17 cellular contexts compared by ENCODE assay signal in the genomic region with DNA sequence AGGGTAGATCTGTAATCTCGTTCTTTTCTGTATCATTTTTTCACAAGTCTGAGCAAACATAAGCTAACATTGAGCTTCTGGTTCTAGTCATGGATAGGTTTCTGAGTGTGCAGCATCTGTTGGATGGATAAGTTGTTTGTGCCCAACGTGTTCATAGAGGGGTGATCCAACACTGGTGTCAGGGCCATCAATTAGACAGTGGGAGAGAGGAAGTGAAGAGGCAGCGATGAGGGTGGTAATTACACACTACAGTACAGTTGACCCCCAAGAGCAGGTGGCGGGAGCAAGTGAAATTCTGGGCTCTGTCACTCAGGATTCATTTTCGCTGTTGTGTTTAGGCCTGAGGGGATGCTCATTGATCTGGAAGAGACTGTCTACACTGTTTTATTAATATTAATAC.
"Had no signal": no experiment of that assay in that cellular context is flagged by ENCODE, and none has a peak within 500 bp of the region (broad histone marks: within the 10 kb centered on the region; RNA-seq: fewer than 3 reads in every experiment).

No MANE protein-coding gene starts in this region.

- H3K4me1 ChIP-seq: ascending aorta, lower lobe of right lung, psoas muscle, right lobe of liver, transverse colon, vagina had no signal

- ATAC-seq: activated T-helper 17 cell treated with anti-CD3 and anti-CD28 coated beads, Interleukin-2, amount 50 U/mL, for 72 hours; heart right ventricle; left cardiac atrium; lower lobe of right lung; psoas muscle; right lobe of liver; stimulated activated naive CD8-positive, alpha-beta T cell treated with anti-CD3 and anti-CD28 coated beads, Interleukin-15, Interleukin-2, amounts not matched to agents 100 U/mL and 50 U/mL, for 24 hours had no signal

- H3K4me1 Mint-ChIP-seq: activated T-helper 17 cell treated with anti-CD3 and anti-CD28 coated beads, Interleukin-2, amount 50 U/mL, for 72 hours had no signal

- H3K4me3 Mint-ChIP-seq: activated naive CD4-positive, alpha-beta T cell treated with anti-CD3 and anti-CD28 coated beads for 36 hours; activated T-helper 17 cell treated with anti-CD3 and anti-CD28 coated beads, Interleukin-2, amount 50 U/mL, for 72 hours; dendritic cell treated with granulocyte-macrophage colony-stimulating factor and Interleukin-4, amounts not matched to agents 40 ng/mL and 50 ng/mL, for 4 days; nephron progenitor cell had no signal

- H3K4me2 ChIP-seq: smooth muscle cell had no signal

- H3K27ac Mint-ChIP-seq: activated naive CD4-positive, alpha-beta T cell treated with anti-CD3 and anti-CD28 coated beads for 36 hours; activated T-helper 17 cell treated with anti-CD3 and anti-CD28 coated beads, Interleukin-2, amount 50 U/mL, for 72 hours; dendritic cell treated with granulocyte-macrophage colony-stimulating factor and Interleukin-4, amounts not matched to agents 40 ng/mL and 50 ng/mL, for 4 days had no signal

- H3K27me3 Mint-ChIP-seq: activated T-helper 17 cell treated with anti-CD3 and anti-CD28 coated beads, Interleukin-2, amount 50 U/mL, for 72 hours; dendritic cell treated with granulocyte-macrophage colony-stimulating factor and Interleukin-4, amounts not matched to agents 40 ng/mL and 50 ng/mL, for 4 days had no signal

- H3K4me3 ChIP-seq: ascending aorta, heart right ventricle, lower lobe of right lung, psoas muscle, right lobe of liver, smooth muscle cell, transverse colon, vagina had no signal

- H3K27me3 ChIP-seq: ascending aorta, right lobe of liver, transverse colon, vagina had no signal

- H3K27ac ChIP-seq: ascending aorta, epithelial cell of prostate, heart right ventricle, lower lobe of right lung, psoas muscle, right lobe of liver, transverse colon, vagina had no signal

- H3K36me3 ChIP-seq: ascending aorta, heart right ventricle, lower lobe of right lung, right lobe of liver, transverse colon, vagina had no signal

- H3K9me3 Mint-ChIP-seq: activated naive CD4-positive, alpha-beta T cell treated with anti-CD3 and anti-CD28 coated beads for 36 hours; activated T-helper 17 cell treated with anti-CD3 and anti-CD28 coated beads, Interleukin-2, amount 50 U/mL, for 72 hours; dendritic cell treated with granulocyte-macrophage colony-stimulating factor and Interleukin-4, amounts not matched to agents 40 ng/mL and 50 ng/mL, for 4 days had no signal

- DNase-seq: activated CD4-positive, alpha-beta T cell treated with anti-CD3 and anti-CD28 coated beads, Interleukin-2, amount 50 U/mL, for 4 hours; activated CD4-positive, CD25-positive, alpha-beta regulatory T cell treated with anti-CD3 and anti-CD28 coated beads, Interleukin-2, amount 50 U/mL, for 72 hours; activated naive CD4-positive, alpha-beta T cell treated with anti-CD3 and anti-CD28 coated beads for 36 hours; heart right ventricle; left cardiac atrium; lower lobe of right lung; nephron progenitor cell; psoas muscle; right lobe of liver; stimulated activated naive CD8-positive, alpha-beta T cell treated with anti-CD3 and anti-CD28 coated beads, Interleukin-15, Interleukin-2, amounts not matched to agents 100 U/mL and 50 U/mL, for 24 hours; transverse colon had no signal

- H3K9me3 ChIP-seq: ascending aorta, heart right ventricle, lower lobe of right lung, psoas muscle, right lobe of liver, transverse colon, vagina had no signal
